Comparison of ENCODE assay signal across 25 cellular contexts in the genomic region with DNA sequence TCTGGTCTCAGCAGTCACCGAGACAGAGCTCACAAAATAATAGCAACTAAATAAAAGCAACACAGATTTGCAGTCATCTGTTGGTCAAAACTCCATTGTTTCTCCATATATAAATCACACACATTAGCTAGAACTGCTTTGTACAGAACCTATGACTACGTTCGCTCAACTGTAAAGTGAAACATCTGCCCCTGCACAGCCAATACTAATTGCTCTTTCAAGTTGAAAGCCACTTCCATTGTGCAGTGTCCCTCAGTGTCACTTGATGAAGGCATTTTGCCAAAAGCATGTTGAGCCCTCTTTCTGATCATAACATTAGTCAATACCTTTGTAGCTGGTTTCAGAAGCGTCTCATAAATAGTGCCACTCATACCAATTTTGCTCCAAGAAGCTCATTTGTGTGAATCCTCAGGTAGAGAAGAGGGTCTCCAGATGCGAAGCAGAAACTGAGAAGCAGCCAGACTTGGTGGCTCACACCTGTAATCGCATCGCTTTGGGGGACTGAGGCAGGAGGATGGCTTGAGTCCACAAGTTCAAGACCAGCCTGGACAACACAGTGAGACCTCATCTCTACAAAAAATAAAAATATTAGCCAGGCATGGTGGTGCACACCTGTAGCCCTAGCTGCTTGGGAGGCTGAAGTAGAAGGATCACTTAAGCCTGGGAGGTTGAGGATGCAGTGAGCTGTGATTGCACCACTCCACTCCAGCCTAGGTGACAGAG.
DNase-seq lines count a peak whose midpoint lies in the region; ATAC-seq and TF ChIP-seq lines count a peak whose summit lies in the region.
"Had no signal": no experiment of that assay in that cellular context is flagged by ENCODE, and none has a peak within 500 bp of the region (broad histone marks: within the 10 kb centered on the region; RNA-seq: fewer than 3 reads in every experiment).

No MANE protein-coding gene starts in this region.

- no peak overlapping the region for H3K4me3 Mint-ChIP-seq in osteocyte (ENCODE audit: unreplicated experiment)
- H3K4me3 Mint-ChIP-seq: activated CD8-positive, alpha-beta T cell treated with anti-CD3 and anti-CD28 coated beads, Interleukin-2, amount 10 ng/mL, durations not matched to agents 7 days and 5 days; activated naive CD8-positive, alpha-beta T cell treated with anti-CD3 and anti-CD28 coated beads, Interleukin-2, amount 10 ng/mL, durations not matched to agents 7 days and 5 days; B cell; CD8-positive, alpha-beta memory T cell; dendritic cell treated with granulocyte-macrophage colony-stimulating factor and Interleukin-4, amounts not matched to agents 40 ng/mL and 50 ng/mL, for 4 days; IgD-negative memory B cell; mesothelial cell of epicardium; naive thymus-derived CD8-positive, alpha-beta T cell; stimulated activated naive B cell treated with anti-CD40 and anti-IgM and Interleukin-4, amounts not matched to agents 10 μg/mL and 1 μg/mL and 100 μg/mL, for 72 hours; T-helper 1 cell treated with Interleukin-12 subunit alpha and Interleukin-12 subunit beta and Interleukin-4 antibody, amounts not matched to agents 30 μg/mL and 1 μg/mL, for 36 hours had no signal

- no peak overlapping the region for H3K27ac Mint-ChIP-seq in osteocyte (ENCODE audit: unreplicated experiment)
- H3K27ac Mint-ChIP-seq: activated CD8-positive, alpha-beta T cell treated with anti-CD3 and anti-CD28 coated beads, Interleukin-2, amount 10 ng/mL, durations not matched to agents 7 days and 5 days; activated naive CD8-positive, alpha-beta T cell treated with anti-CD3 and anti-CD28 coated beads, Interleukin-2, amount 10 ng/mL, durations not matched to agents 7 days and 5 days; B cell; dendritic cell treated with granulocyte-macrophage colony-stimulating factor and Interleukin-4, amounts not matched to agents 40 ng/mL and 50 ng/mL, for 4 days; mesothelial cell of epicardium; naive thymus-derived CD8-positive, alpha-beta T cell; stimulated activated naive B cell treated with anti-CD40 and anti-IgM and Interleukin-4, amounts not matched to agents 10 μg/mL and 1 μg/mL and 100 μg/mL, for 72 hours; T-helper 1 cell treated with Interleukin-12 subunit alpha and Interleukin-12 subunit beta and Interleukin-4 antibody, amounts not matched to agents 30 μg/mL and 1 μg/mL, for 36 hours had no signal

- ATAC-seq in GM21576 (IDR thresholded peaks at IDR 0.05; ENCODE audit: unreplicated experiment), result no peak
- ATAC-seq: activated CD8-positive, alpha-beta T cell treated with anti-CD3 and anti-CD28 coated beads, Interleukin-2, amount 10 ng/mL, durations not matched to agents 7 days and 5 days; naive thymus-derived CD8-positive, alpha-beta T cell; stimulated activated naive B cell treated with anti-CD40 and anti-IgM and Interleukin-4, amounts not matched to agents 10 μg/mL and 1 μg/mL and 100 μg/mL, for 72 hours had no signal

- no peak for TF ChIP-seq CTCF in osteocyte (IDR thresholded peaks at IDR 0.05)

- H3K4me1 Mint-ChIP-seq in osteocyte (ENCODE audit: unreplicated experiment), result no peaks in the 10 kb centered on the region
- H3K4me1 Mint-ChIP-seq: activated naive CD8-positive, alpha-beta T cell treated with anti-CD3 and anti-CD28 coated beads, Interleukin-2, amount 10 ng/mL, durations not matched to agents 7 days and 5 days; B cell; CD8-positive, alpha-beta memory T cell; IgD-negative memory B cell; stimulated activated naive B cell treated with anti-CD40 and anti-IgM and Interleukin-4, amounts not matched to agents 10 μg/mL and 1 μg/mL and 100 μg/mL, for 72 hours had no signal

- no peaks in the 10 kb centered on the region for H3K27me3 Mint-ChIP-seq in osteocyte (ENCODE audit: unreplicated experiment)
- H3K27me3 Mint-ChIP-seq: dendritic cell treated with granulocyte-macrophage colony-stimulating factor and Interleukin-4, amounts not matched to agents 40 ng/mL and 50 ng/mL, for 4 days; IgD-negative memory B cell had no signal

- DNase-seq in NCI-H2107 (lab: John Stamatoyannopoulos, UW) (peak; percentile 18), NCI-H2107 treated with DMSO at 0.1 percent for 48 hours (lab: John Stamatoyannopoulos, UW; ENCODE audit: unreplicated experiment) (no peak), NCI-H146 (lab: John Stamatoyannopoulos, UW) (peak; percentile 75), NCI-H345 treated with DMSO at 0.1 percent for 48 hours (lab: John Stamatoyannopoulos, UW; ENCODE audit: unreplicated experiment) (peak; percentile 94), renal cortical epithelial cell (ENCODE audit: low read depth) (peak; percentile 29), mucosa of gallbladder (ENCODE audit: low spot score) (no peak), osteocyte (ENCODE audit: extremely low spot score, unreplicated experiment) (no peak)
- DNase-seq: activated CD8-positive, alpha-beta T cell treated with anti-CD3 and anti-CD28 coated beads, Interleukin-2, amount 10 ng/mL, durations not matched to agents 7 days and 5 days; activated effector memory CD4-positive, alpha-beta T cell treated with anti-CD3 and anti-CD28 coated beads, Interleukin-2, amount 50 U/mL, for 16 hours; activated naive CD8-positive, alpha-beta T cell treated with anti-CD3 and anti-CD28 coated beads, Interleukin-2, amount 10 ng/mL, durations not matched to agents 7 days and 5 days; activated T-cell treated with anti-CD3 and anti-CD28 coated beads for 4 hours; CD8-positive, alpha-beta memory T cell; central memory CD4-positive, alpha-beta T cell; islet precursor cell; naive thymus-derived CD8-positive, alpha-beta T cell; Peyer's patch; spleen; stimulated activated CD4-positive, alpha-beta T cell treated with anti-CD3 and anti-CD28 coated beads, Interleukin-2, amount 100 ng/mL, for 48 hours; stimulated activated naive B cell treated with anti-CD40 and anti-IgM and Interleukin-4, amounts not matched to agents 10 μg/mL and 1 μg/mL and 100 μg/mL, for 72 hours had no signal

- no peaks in the 10 kb centered on the region for H3K36me3 Mint-ChIP-seq in osteocyte (ENCODE audit: unreplicated experiment)
- H3K36me3 Mint-ChIP-seq: activated naive CD8-positive, alpha-beta T cell treated with anti-CD3 and anti-CD28 coated beads, Interleukin-2, amount 10 ng/mL, durations not matched to agents 7 days and 5 days; IgD-negative memory B cell; mesothelial cell of epicardium; naive thymus-derived CD8-positive, alpha-beta T cell; stimulated activated naive B cell treated with anti-CD40 and anti-IgM and Interleukin-4, amounts not matched to agents 10 μg/mL and 1 μg/mL and 100 μg/mL, for 72 hours had no signal

- no peaks in the 10 kb centered on the region for H3K9me3 Mint-ChIP-seq in osteocyte (ENCODE audit: unreplicated experiment)
- H3K9me3 Mint-ChIP-seq: activated naive CD8-positive, alpha-beta T cell treated with anti-CD3 and anti-CD28 coated beads, Interleukin-2, amount 10 ng/mL, durations not matched to agents 7 days and 5 days; dendritic cell treated with granulocyte-macrophage colony-stimulating factor and Interleukin-4, amounts not matched to agents 40 ng/mL and 50 ng/mL, for 4 days; T-helper 1 cell treated with Interleukin-12 subunit alpha and Interleukin-12 subunit beta and Interleukin-4 antibody, amounts not matched to agents 30 μg/mL and 1 μg/mL, for 36 hours had no signal

Comparison
In these comparisons a context has a peak if more than half of its experiments do, and no peak if none do; other contexts are left out.
1. DNase-seq: peak in NCI-H2107 (single experiment), NCI-H146 (single experiment), NCI-H345 treated with DMSO at 0.1 percent for 48 hours (single experiment) and renal cortical epithelial cell (single experiment); none in NCI-H2107 treated with DMSO at 0.1 percent for 48 hours (single experiment), mucosa of gallbladder (single experiment) and osteocyte (single experiment).